8 cellular contexts compared by ENCODE assay signal in the genomic region with DNA sequence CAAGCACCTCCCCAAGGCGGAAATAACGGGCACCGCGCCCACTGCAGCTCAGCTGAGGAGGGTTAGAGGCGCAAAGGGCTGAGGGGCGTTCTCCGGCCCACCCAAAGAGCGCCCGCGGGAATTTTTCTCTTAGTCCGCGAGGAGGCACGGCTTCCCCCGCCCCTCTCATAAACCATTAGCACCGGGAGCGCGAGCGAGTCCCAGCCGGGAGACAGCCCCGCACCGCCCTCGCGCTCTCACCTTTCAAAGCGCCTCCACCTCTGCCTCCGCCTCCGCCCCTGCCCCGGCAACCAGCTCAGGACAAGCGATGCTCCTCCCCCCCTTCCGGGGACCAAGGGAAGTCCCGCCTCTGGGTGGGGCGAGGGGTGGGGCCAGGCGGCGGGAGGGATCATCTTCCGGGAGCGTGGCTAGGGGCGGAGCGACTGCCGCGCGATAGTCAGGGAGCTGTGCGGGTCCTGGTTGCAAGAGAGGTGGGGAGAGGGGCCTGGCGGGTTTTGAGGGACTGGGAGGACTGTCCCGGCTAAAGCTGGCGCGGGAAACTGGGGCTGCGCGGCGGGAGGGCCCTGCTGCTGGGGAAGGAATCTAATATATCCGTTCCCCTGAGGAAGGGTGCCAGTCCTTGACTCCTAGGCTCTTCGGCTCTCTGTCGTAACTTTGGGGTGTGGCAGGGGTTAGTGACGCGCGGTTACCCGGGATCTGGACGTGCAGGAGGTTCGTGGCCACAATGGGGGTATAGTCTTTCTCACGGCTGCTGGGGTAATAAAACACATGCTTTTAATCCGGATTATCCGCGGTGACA. TPM values are rescaled to one million over a fixed set of nuclear protein-coding genes. Genes with fewer than 3 reads are reported as not detected.
A peak's percentile ranks its signal among the peaks of the same experiment; 100 is the strongest.
DNase-seq lines count a peak whose midpoint lies in the region; ATAC-seq, FAIRE-seq and TF ChIP-seq lines count a peak whose summit lies in the region.

A gene (minus strand): TSS at position 309 of the 799 bp plus-strand sequence. CDS start 5,165 bp downstream, outside the sequence.
A gene (plus strand): TSS at position 410 of the 799 bp plus-strand sequence. CDS start 637 bp downstream, outside the sequence.

- no peaks in the 10 kb centered on the region for H3K27me3 Mint-ChIP-seq in activated T-helper 1 cell treated with anti-CD3 and anti-CD28 coated beads, Interleukin-12 subunit alpha, Interleukin-12 subunit beta, Interleukin-2, Interleukin-4 antibody, amounts not matched to agents 30 ng/mL and 10 ng/mL and 1 ng/mL, durations not matched to agents 14 hours and 24 hours and 36 hours (ENCODE audit: insufficient read depth)
- no peaks in the 10 kb centered on the region for H3K27me3 Mint-ChIP-seq in natural killer cell (ENCODE audit: low read depth in 2 of 2)

- peak within 1 kb of the TSS; percentile 85 for H3K27ac Mint-ChIP-seq in activated T-helper 1 cell treated with anti-CD3 and anti-CD28 coated beads, Interleukin-12 subunit alpha, Interleukin-12 subunit beta, Interleukin-2, Interleukin-4 antibody, amounts not matched to agents 30 ng/mL and 10 ng/mL and 1 ng/mL, durations not matched to agents 14 hours and 24 hours and 36 hours
- H3K27ac Mint-ChIP-seq in natural killer cell, result peak within 1 kb of the TSS; percentile 75 to 95

- in situ Hi-C loops in GM23248 (cut with MboI), result loop anchor here (25.0 kb wide), 1 partner anchor 1228 kb away; no protein-coding TSS in a partner anchor

- H2AFZ ChIP-seq in GM23248 (peak within 1 kb of the TSS; percentile 92), Karpas-422 (ENCODE audit: low read length) (peak within 1 kb of the TSS; percentile 86)

- H3K79me2 ChIP-seq in DOHH2 (ENCODE audit: control insufficient read depth, low read length), result peaks cover 50% of the 10 kb centered on the region
- peaks cover 95% of the 10 kb centered on the region for H3K79me2 ChIP-seq in GM23248 (ENCODE audit: insufficient read depth)
- H3K79me2 ChIP-seq in Karpas-422 (ENCODE audit: low read length), result peaks cover 61% of the 10 kb centered on the region

- H3K9ac ChIP-seq in GM23248 (peak within 1 kb of the TSS; percentile 94), Karpas-422 (ENCODE audit: low read length) (peak within 1 kb of the TSS; percentile 75)

- no peaks in the 10 kb centered on the region for H4K20me1 ChIP-seq in DOHH2 (ENCODE audit: control insufficient read depth, insufficient read depth, low read depth, low read length)
- no peaks in the 10 kb centered on the region for H4K20me1 ChIP-seq in GM23248 (ENCODE audit: insufficient read depth)
- peaks cover 7% of the 10 kb centered on the region; the same call in 1 of the 2 replicates for H4K20me1 ChIP-seq in Karpas-422 (ENCODE audit: insufficient read depth, low read depth, low read length)

- H3K4me1 Mint-ChIP-seq in activated T-helper 1 cell treated with anti-CD3 and anti-CD28 coated beads, Interleukin-12 subunit alpha, Interleukin-12 subunit beta, Interleukin-2, Interleukin-4 antibody, amounts not matched to agents 30 ng/mL and 10 ng/mL and 1 ng/mL, durations not matched to agents 14 hours and 24 hours and 36 hours (ENCODE audit: low read depth), result peaks cover 64% of the 10 kb centered on the region
- H3K4me1 Mint-ChIP-seq in natural killer cell, result peaks cover 35 to 54% of the 10 kb centered on the region in 2 donors

- H3K4me2 ChIP-seq in DOHH2 (ENCODE audit: low read length) (peak within 1 kb of the TSS; percentile 84), GM23248 (ENCODE audit: unreplicated experiment) (peak within 1 kb of the TSS; percentile 90), Karpas-422 (ENCODE audit: low read depth, low read length, poor library complexity, severe bottlenecking) (peak within 1 kb of the TSS; percentile 81)

- ATAC-seq in natural killer cell, result peak; percentile 96 to 99 (median 97)

- 1 to 2% methylated on average over 39 to 59 of the region's 61 CpGs for WGBS in GM23248 (ENCODE audit: low coverage in 1 of 2, low lambda C conversion rate in 2 of 2, missing lambda C conversion rate in 2 of 2), 2 experiments

- H3K4me3 Mint-ChIP-seq in activated T-helper 1 cell treated with anti-CD3 and anti-CD28 coated beads, Interleukin-12 subunit alpha, Interleukin-12 subunit beta, Interleukin-2, Interleukin-4 antibody, amounts not matched to agents 30 ng/mL and 10 ng/mL and 1 ng/mL, durations not matched to agents 14 hours and 24 hours and 36 hours, result peak within 1 kb of the TSS; percentile 95
- peak within 1 kb of the TSS; percentile 95 for H3K4me3 Mint-ChIP-seq in natural killer cell

- TF ChIP-seq CTCF in DOHH2 (IDR thresholded peaks at IDR 0.05; ENCODE audit: low read depth, low read length, poor library complexity, severe bottlenecking) (no peak), fibroblast of mammary gland (conservative IDR thresholded peaks at IDR 0.05; ENCODE audit: control insufficient read depth, insufficient read depth, low read depth, low read length) (no peak), natural killer cell (IDR thresholded peaks at IDR 0.05) (no peak)

- no peak for FAIRE-seq in RCC 7860 (lab: Jason Lieb, UNC)

- H3K27me3 ChIP-seq in DOHH2 (ENCODE audit: control insufficient read depth, low read length) (no peaks in the 10 kb centered on the region), GM23248 (replicated peaks; ENCODE audit: insufficient read depth) (no peaks in the 10 kb centered on the region), Karpas-422 (ENCODE audit: low read length) (no peaks in the 10 kb centered on the region)

- no peaks in the 10 kb centered on the region for H3K9me3 Mint-ChIP-seq in activated T-helper 1 cell treated with anti-CD3 and anti-CD28 coated beads, Interleukin-12 subunit alpha, Interleukin-12 subunit beta, Interleukin-2, Interleukin-4 antibody, amounts not matched to agents 30 ng/mL and 10 ng/mL and 1 ng/mL, durations not matched to agents 14 hours and 24 hours and 36 hours
- H3K9me3 Mint-ChIP-seq in natural killer cell, result no peaks in the 10 kb centered on the region

- peak within 1 kb of the TSS; percentile 85 for H3K4me3 ChIP-seq in DOHH2 (ENCODE audit: low read length)
- peak within 1 kb of the TSS; percentile 95 for H3K4me3 ChIP-seq in GM23248
- peak within 1 kb of the TSS; percentile 82 for H3K4me3 ChIP-seq in Karpas-422 (ENCODE audit: low read length)
- peak within 1 kb of the TSS; percentile 90 for H3K4me3 ChIP-seq in fibroblast of mammary gland (ENCODE audit: control insufficient read depth, low read depth, low read length)

- H3K9me3 ChIP-seq in DOHH2 (ENCODE audit: control insufficient read depth, insufficient read depth, low read length), result no peaks in the 10 kb centered on the region
- H3K9me3 ChIP-seq in GM23248 (ENCODE audit: low read depth), result no peaks in the 10 kb centered on the region
- no peaks in the 10 kb centered on the region for H3K9me3 ChIP-seq in Karpas-422 (ENCODE audit: low read length)

- intact Hi-C loops in activated T-helper 1 cell treated with anti-CD3 and anti-CD28 coated beads, Interleukin-12 subunit alpha, Interleukin-12 subunit beta, Interleukin-2, Interleukin-4 antibody, amounts not matched to agents 30 ng/mL and 10 ng/mL and 1 ng/mL, durations not matched to agents 14 hours and 24 hours and 36 hours (cut with micrococcal nuclease), result loop anchor here (1.0 to 2.0 kb wide), 9 partner anchors 47 to 1417 kb away; a partner anchor contains a TSS
- intact Hi-C loops in natural killer cell (cut with micrococcal nuclease), result loop anchor here (1.0 to 5.0 kb wide), 3 partner anchors 47 to 601 kb away; a partner anchor contains a TSS

- peaks cover 26% of the 10 kb centered on the region for H3K36me3 ChIP-seq in DOHH2 (ENCODE audit: control insufficient read depth, low read length)
- no peaks in the 10 kb centered on the region for H3K36me3 ChIP-seq in GM23248 (ENCODE audit: low read depth)
- H3K36me3 ChIP-seq in Karpas-422 (ENCODE audit: insufficient read depth, low read length), result peaks cover 19% of the 10 kb centered on the region; the same call in 1 of the 2 replicates

- peaks cover 20% of the 10 kb centered on the region for H3K36me3 Mint-ChIP-seq in activated T-helper 1 cell treated with anti-CD3 and anti-CD28 coated beads, Interleukin-12 subunit alpha, Interleukin-12 subunit beta, Interleukin-2, Interleukin-4 antibody, amounts not matched to agents 30 ng/mL and 10 ng/mL and 1 ng/mL, durations not matched to agents 14 hours and 24 hours and 36 hours (ENCODE audit: low read depth)
- H3K36me3 Mint-ChIP-seq in natural killer cell, result no peaks in the 10 kb centered on the region

- H3K27ac ChIP-seq in DOHH2 (ENCODE audit: low read depth, low read length) (peak within 1 kb of the TSS; percentile 22; the same call in 1 of the 2 replicates), GM23248 (peak within 1 kb of the TSS; percentile 89), Karpas-422 (ENCODE audit: low read length) (peak within 1 kb of the TSS; percentile 55)

- 0 out of 2 replicates have a peak, but pooled peaks cover 3% of the 10 kb centered on the region for H3F3A ChIP-seq in DOHH2 (ENCODE audit: control insufficient read depth, insufficient read depth)
- peaks cover 21% of the 10 kb centered on the region; the same call in 1 of the 2 replicates for H3F3A ChIP-seq in GM23248 (ENCODE audit: insufficient read depth)

- H3K4me1 ChIP-seq in DOHH2 (ENCODE audit: control insufficient read depth, low read length), result peaks cover 28% of the 10 kb centered on the region
- H3K4me1 ChIP-seq in GM23248 (ENCODE audit: insufficient read depth), result peaks cover 46% of the 10 kb centered on the region
- H3K4me1 ChIP-seq in Karpas-422 (ENCODE audit: low read length), result peaks cover 29% of the 10 kb centered on the region

- H3K9me2 ChIP-seq in DOHH2 (replicated peaks; ENCODE audit: control insufficient read depth, low read length) (no peaks in the 10 kb centered on the region), GM23248 (ENCODE audit: insufficient read depth) (no peaks in the 10 kb centered on the region), Karpas-422 (replicated peaks; ENCODE audit: insufficient read depth, low read length) (no peaks in the 10 kb centered on the region)

- DNase-seq in GM23248 (peak; percentile 98), Karpas-422 (peak; percentile 100), RCC 7860 (ENCODE audit: low spot score) (peak; percentile 78), fibroblast of mammary gland (ENCODE audit: low read depth) (peak; percentile 91), natural killer cell (peak; percentile 97)
- peak; percentile 97 for DNase-seq in activated T-helper 1 cell treated with anti-CD3 and anti-CD28 coated beads, Interleukin-12 subunit alpha, Interleukin-12 subunit beta, Interleukin-2, Interleukin-4 antibody, amounts not matched to agents 30 ng/mL and 10 ng/mL and 1 ng/mL, durations not matched to agents 14 hours and 24 hours and 36 hours (ENCODE audit: low spot score)
- peak; percentile 94 to 98 (median 96) for DNase-seq in stimulated activated naive CD4-positive, alpha-beta T cell (lab: John Stamatoyannopoulos, UW)

RNA-seq across cellular contexts. Expression of the first gene that starts in this region (rescaled TPM):
- 14.8 and 19.1 TPM in 2 replicates for total RNA-seq in GM23248 (2014; rRNA removed; shearing (Covaris generic))
- 27.3 and 33.2 TPM in 2 replicates for polyA plus RNA-seq in GM23248 (2016; fragmentation: Nextera tagmentation; extraction: Ambion mirVana)
- 39.4 and 88.6 TPM in 2 replicates for total RNA-seq in Karpas-422 (2014; rRNA removed; shearing (Covaris generic); ENCODE audit: low replicate concordance)
- total RNA-seq in activated T-helper 1 cell treated with anti-CD3 and anti-CD28 coated beads, Interleukin-12 subunit alpha, Interleukin-12 subunit beta, Interleukin-2, Interleukin-4 antibody, amounts not matched to agents 30 ng/mL and 10 ng/mL and 1 ng/mL, durations not matched to agents 14 hours and 24 hours and 36 hours, result 28.5 and 29.9 TPM in 2 replicates
- 10 to 100 TPM; 36.2 to 42.1 (median 38.0) TPM for total RNA-seq in natural killer cell

RNA-seq across cellular contexts. Expression of the second gene that starts in this region (rescaled TPM):
- 9.4 and 11.9 TPM in 2 replicates for total RNA-seq in GM23248 (2014; rRNA removed; shearing (Covaris generic))
- 11.2 and 11.7 TPM in 2 replicates for polyA plus RNA-seq in GM23248 (2016; fragmentation: Nextera tagmentation; extraction: Ambion mirVana)
- 17.4 and 18.6 TPM in 2 replicates for total RNA-seq in Karpas-422 (2014; rRNA removed; shearing (Covaris generic); ENCODE audit: low replicate concordance)
- 9.6 and 10.2 TPM in 2 replicates for total RNA-seq in activated T-helper 1 cell treated with anti-CD3 and anti-CD28 coated beads, Interleukin-12 subunit alpha, Interleukin-12 subunit beta, Interleukin-2, Interleukin-4 antibody, amounts not matched to agents 30 ng/mL and 10 ng/mL and 1 ng/mL, durations not matched to agents 14 hours and 24 hours and 36 hours
- total RNA-seq in natural killer cell, result 1 to 10 TPM; 4.5 to 6.1 (median 5.5) TPM

Comparison
In these comparisons a context has a peak if more than half of its experiments do, and no peak if none do; other contexts are left out.
1. Peak in every context shown above with its lines: DNase-seq, ATAC-seq, H3K4me3 ChIP-seq and H3K27ac ChIP-seq.
2. H3K27ac ChIP-seq: peak in every context shown above with its lines; median percentile 89 in GM23248; 55 in Karpas-422; 22 in DOHH2.